Comparison of ENCODE assay signal across 12 cellular contexts in the genomic region with DNA sequence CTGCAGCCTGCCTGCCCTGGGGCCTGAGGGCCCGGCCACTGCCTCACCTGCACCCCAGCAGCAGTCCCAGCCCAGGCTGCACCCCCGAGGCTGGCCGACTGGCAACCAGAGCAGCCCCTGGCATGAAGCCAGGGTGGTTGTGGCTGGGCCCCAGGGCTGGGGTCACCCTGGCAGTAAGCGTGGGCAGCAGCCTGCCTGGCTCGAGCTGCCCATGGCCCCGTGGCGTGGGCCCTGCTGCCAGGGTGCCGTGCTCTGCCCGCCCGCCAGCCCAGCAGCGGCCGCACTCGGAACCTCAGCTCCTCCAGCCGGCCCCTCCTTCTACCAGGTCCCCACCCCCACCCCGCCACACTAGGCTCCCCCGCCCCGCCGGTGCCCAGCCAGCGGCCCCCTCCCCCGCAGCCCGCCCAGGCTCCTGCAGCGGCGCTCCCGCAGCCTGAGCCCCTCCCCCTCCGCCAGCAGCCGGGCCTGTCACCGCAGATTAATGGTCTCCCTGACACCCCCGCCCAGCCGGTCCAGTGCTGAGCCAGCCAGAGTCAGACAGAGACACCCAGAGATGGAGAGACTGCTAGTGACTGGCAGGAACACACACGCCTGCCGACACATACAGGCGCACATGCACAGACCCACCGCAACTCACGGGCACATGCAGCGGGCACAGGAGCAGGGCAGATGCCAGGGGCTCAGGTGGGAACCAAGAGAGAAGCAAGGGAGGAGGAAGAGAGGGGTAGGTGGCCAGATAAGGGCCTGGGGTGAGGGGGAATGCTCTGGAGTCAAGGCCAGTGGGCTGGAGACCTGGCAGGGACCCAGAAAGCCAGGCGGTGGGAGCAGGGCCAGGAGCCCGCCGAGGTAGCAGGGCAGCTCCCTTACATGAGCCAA. TPM values are rescaled to one million over a fixed set of nuclear protein-coding genes. Genes with fewer than 3 reads are reported as not detected.
DNase-seq lines count a peak whose midpoint lies in the region; ATAC-seq, FAIRE-seq and TF ChIP-seq lines count a peak whose summit lies in the region.
"Had no signal": no experiment of that assay in that cellular context is flagged by ENCODE, and none has a peak within 500 bp of the region (broad histone marks: within the 10 kb centered on the region; RNA-seq: fewer than 3 reads in every experiment).

No MANE protein-coding gene starts in this region.

- no peaks in the 10 kb centered on the region for H3K9me3 ChIP-seq in astrocyte (ENCODE audit: insufficient read depth, low read depth, low read length)
- H3K9me3 ChIP-seq in left lung = no peaks in the 10 kb centered on the region

- H3K9ac ChIP-seq in astrocyte (ENCODE audit: low read length) = no peak overlapping the region

- peaks cover 11% of the 10 kb centered on the region for H3K4me1 Mint-ChIP-seq in astrocyte (ENCODE audit: low read depth, unreplicated experiment)
- H3K4me1 Mint-ChIP-seq in activated naive CD8-positive, alpha-beta T cell treated with anti-CD3 and anti-CD28 coated beads for 36 hours = peaks cover 6% of the 10 kb centered on the region

- H3K27ac Mint-ChIP-seq in astrocyte (ENCODE audit: unreplicated experiment) = no peak overlapping the region
- no peak overlapping the region for H3K27ac Mint-ChIP-seq in activated naive CD8-positive, alpha-beta T cell treated with anti-CD3 and anti-CD28 coated beads for 36 hours
- H3K27ac Mint-ChIP-seq: activated CD8-positive, alpha-beta T cell treated with anti-CD3 and anti-CD28 coated beads for 36 hours had no signal

- H3K27me3 ChIP-seq in astrocyte (ENCODE audit: insufficient read depth, low read length) (peaks cover 10% of the 10 kb centered on the region), left lung (peaks cover 0 to 74% of the 10 kb centered on the region in 2 donors)

- peak overlapping the region; percentile 41 for H2AFZ ChIP-seq in astrocyte (ENCODE audit: low read depth, low read length)

- H3K27ac ChIP-seq in astrocyte (ENCODE audit: low read depth, low read length) = no peak overlapping the region
- no peak overlapping the region for H3K27ac ChIP-seq in left lung
- no peak overlapping the region for H3K27ac ChIP-seq in substantia nigra (ENCODE audit: low read depth, low read length, poor library complexity, severe bottlenecking)
- H3K27ac ChIP-seq: HL-60 had no signal

- peaks cover 2% of the 10 kb centered on the region for H3K36me3 Mint-ChIP-seq in astrocyte (ENCODE audit: low read depth, unreplicated experiment)
- H3K36me3 Mint-ChIP-seq in activated naive CD8-positive, alpha-beta T cell treated with anti-CD3 and anti-CD28 coated beads for 36 hours = peaks cover 2% of the 10 kb centered on the region

- TF ChIP-seq CTCF in astrocyte (IDR thresholded peaks at IDR 0.05; ENCODE audit: insufficient read depth, low read depth, low read length) (no peak), left lung (IDR thresholded peaks at IDR 0.05) (no peak)

- ATAC-seq in left lung = peak; percentile 43
- ATAC-seq in GM18868 (IDR thresholded peaks at IDR 0.05; ENCODE audit: unreplicated experiment) = no peak
- ATAC-seq: activated CD8-positive, alpha-beta T cell treated with anti-CD3 and anti-CD28 coated beads for 36 hours had no signal

- H3K79me2 ChIP-seq in astrocyte (ENCODE audit: insufficient read depth, low read length) = no peaks in the 10 kb centered on the region

- H3K36me3 ChIP-seq in astrocyte (ENCODE audit: insufficient read depth, low read length) (no peaks in the 10 kb centered on the region), left lung (no peaks in the 10 kb centered on the region)

- DNase-seq in NCI-H1694 treated with DMSO at 0.1 percent for 48 hours (lab: John Stamatoyannopoulos, UW) = peak; percentile 88
- peak; percentile 29 for DNase-seq in astrocyte (ENCODE audit: low read depth)
- DNase-seq in left lung = peak; percentile 60 to 78
- DNase-seq in substantia nigra (lab: John Stamatoyannopoulos, UW) = peak in 28 of 49 donors; percentile 18 to 91 (median 48)
- DNase-seq in activated CD4-positive, CD25-positive, alpha-beta regulatory T cell (lab: John Stamatoyannopoulos, UW) = no peak
- DNase-seq in activated CD8-positive, alpha-beta memory T cell treated with anti-CD3 and anti-CD28 coated beads, Interleukin-2, amount 50 U/mL, for 48 hours = no peak
- no peak for DNase-seq in activated naive CD8-positive, alpha-beta T cell treated with anti-CD3 and anti-CD28 coated beads for 36 hours
- DNase-seq: activated CD8-positive, alpha-beta T cell treated with anti-CD3 and anti-CD28 coated beads for 36 hours had no signal

- FAIRE-seq in astrocyte (lab: Jason Lieb, UNC) = no peak
- FAIRE-seq: colon, islet of Langerhans had no signal

- peak overlapping the region; percentile 44 for H3K4me2 ChIP-seq in astrocyte (ENCODE audit: low read length)

- no peaks in the 10 kb centered on the region for H3K9me3 Mint-ChIP-seq in astrocyte (ENCODE audit: unreplicated experiment)
- no peaks in the 10 kb centered on the region for H3K9me3 Mint-ChIP-seq in activated naive CD8-positive, alpha-beta T cell treated with anti-CD3 and anti-CD28 coated beads for 36 hours
- H3K9me3 Mint-ChIP-seq: activated CD8-positive, alpha-beta T cell treated with anti-CD3 and anti-CD28 coated beads for 36 hours had no signal

- H3K4me3 Mint-ChIP-seq in astrocyte (ENCODE audit: unreplicated experiment) = no peak overlapping the region
- no peak overlapping the region for H3K4me3 Mint-ChIP-seq in activated naive CD8-positive, alpha-beta T cell treated with anti-CD3 and anti-CD28 coated beads for 36 hours
- H3K4me3 Mint-ChIP-seq: activated CD8-positive, alpha-beta T cell treated with anti-CD3 and anti-CD28 coated beads for 36 hours had no signal

- peaks cover 14% of the 10 kb centered on the region for H3K27me3 Mint-ChIP-seq in astrocyte (ENCODE audit: low read depth, unreplicated experiment)
- H3K27me3 Mint-ChIP-seq in activated naive CD8-positive, alpha-beta T cell treated with anti-CD3 and anti-CD28 coated beads for 36 hours = peaks cover 43% of the 10 kb centered on the region

- no peaks in the 10 kb centered on the region for H4K20me1 ChIP-seq in astrocyte (ENCODE audit: insufficient read depth, low read length)

- intact Hi-C loops in left lung (cut with DNase I) = no loop called here

- peaks cover 2% of the 10 kb centered on the region for H3K4me1 ChIP-seq in astrocyte (ENCODE audit: insufficient read depth, low read length)
- peaks cover 0 to 4% of the 10 kb centered on the region in 2 donors for H3K4me1 ChIP-seq in left lung

- H3K4me3 ChIP-seq in astrocyte (ENCODE audit: insufficient read depth, low read depth, low read length) (no peak overlapping the region), left lung (no peak overlapping the region)

RNA-seq across cellular contexts. Expression of a gene that starts 22.4 kb away (rescaled TPM):
- total RNA-seq in astrocyte (4.5 and 4.6 TPM in 2 replicates), left lung (1 to 10 TPM in 1 of 2 donors, under 1 TPM in 1; 0.82 to 1.3 TPM)
- total RNA-seq in activated naive CD8-positive, alpha-beta T cell treated with anti-CD3 and anti-CD28 coated beads for 36 hours = under 1 TPM; 0.22 to 0.45 TPM

RNA-seq across cellular contexts. Expression of a gene that starts 35.1 kb away (rescaled TPM):
- total RNA-seq in astrocyte (1.8 and 2.0 TPM in 2 replicates), left lung (10 to 100 TPM; 12.1 to 21.8 TPM)
- total RNA-seq in activated naive CD8-positive, alpha-beta T cell treated with anti-CD3 and anti-CD28 coated beads for 36 hours = 1 to 10 TPM; 5.8 to 6.1 TPM

Comparison
In these comparisons a context has a peak if more than half of its experiments do, and no peak if none do; other contexts are left out.
1. DNase-seq: peak in NCI-H1694 treated with DMSO at 0.1 percent for 48 hours (single experiment), astrocyte (single experiment), left lung (2 of 2) and substantia nigra (28 of 49); none in activated CD4-positive, CD25-positive, alpha-beta regulatory T cell (0 of 4), activated CD8-positive, alpha-beta memory T cell treated with anti-CD3 and anti-CD28 coated beads, Interleukin-2, amount 50 U/mL, for 48 hours (single experiment) and activated naive CD8-positive, alpha-beta T cell treated with anti-CD3 and anti-CD28 coated beads for 36 hours (single experiment).